ENCODE assay signal across 8 cellular contexts in the genomic region with DNA sequence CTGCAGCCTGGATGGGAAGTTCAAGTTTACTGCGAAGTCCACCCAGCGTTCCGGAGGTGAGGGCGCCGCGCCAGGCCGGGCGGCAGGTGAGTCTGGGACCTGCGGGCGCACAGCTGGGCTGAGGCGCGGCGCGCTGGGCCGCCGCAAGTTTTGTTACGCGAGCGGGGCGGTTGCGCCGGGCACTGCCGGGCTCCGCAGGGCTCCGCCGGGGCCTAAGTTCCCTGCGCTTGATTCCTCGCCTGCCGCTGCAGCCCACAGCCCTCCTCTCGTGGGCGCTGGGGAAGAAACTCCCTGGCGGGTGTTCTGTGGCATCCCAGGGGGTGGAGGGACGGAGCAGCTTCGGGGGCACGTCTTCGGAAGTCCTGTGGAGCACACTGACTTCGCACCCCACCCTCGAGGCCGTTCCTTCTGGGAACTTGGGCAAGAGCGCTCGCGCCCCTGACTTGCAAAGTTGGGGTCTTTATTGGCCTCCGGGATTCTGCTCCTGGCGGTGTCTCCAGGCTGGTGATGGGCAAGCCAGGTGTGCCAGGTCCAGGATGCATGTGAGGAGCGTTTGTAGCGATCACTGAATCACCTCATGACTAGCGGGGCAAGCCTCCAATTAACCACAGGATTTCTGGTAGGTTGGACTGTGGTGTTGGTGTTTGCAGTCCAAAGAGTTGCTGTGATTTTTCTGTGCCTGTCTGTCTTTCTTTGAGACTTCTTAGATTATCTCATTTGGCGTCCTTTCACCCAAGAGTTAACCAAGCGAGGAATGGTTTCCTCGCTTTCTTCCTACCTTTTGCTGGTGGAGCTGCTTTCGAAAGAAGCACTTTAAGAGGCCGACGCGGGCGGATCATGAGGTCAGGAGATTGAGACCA. TPM values are rescaled to one million over a fixed set of nuclear protein-coding genes. Genes with fewer than 3 reads are reported as not detected.
DNase-seq lines count a peak whose midpoint lies in the region; ATAC-seq lines count a peak whose summit lies in the region.
"Not testable (repeated sequence)": the region's sequence is repeated elsewhere in the genome, so short reads cannot be mapped to it uniquely, and the experiment has no call there.

No MANE protein-coding gene starts in this region.

- ATAC-seq in GM21526 (IDR thresholded peaks at IDR 0.05; ENCODE audit: low FRiP score, unreplicated experiment) = peak; percentile 27
- ATAC-seq in HG03469 (IDR thresholded peaks at IDR 0.05; ENCODE audit: unreplicated experiment) = peak; percentile 2
- peak; percentile 66 for ATAC-seq in stimulated activated memory B cell treated with anti-CD40 and anti-IgM and Interleukin-4, amounts not matched to agents 10 μg/mL and 1 μg/mL and 100 μg/mL, for 72 hours

- DNase-seq in Caki2 (ENCODE audit: low read depth) (peak; percentile 29), RKO (ENCODE audit: low spot score) (peak; percentile 37), activated gamma-delta T cell (lab: John Stamatoyannopoulos, UW) (peak; percentile 12), fibroblast of peridontal ligament (ENCODE audit: extremely low read depth) (peak; percentile 12), mucosa of gallbladder (ENCODE audit: low spot score) (peak; percentile 10)

- H3K4me3 Mint-ChIP-seq in stimulated activated memory B cell treated with anti-CD40 and anti-IgM and Interleukin-4, amounts not matched to agents 10 μg/mL and 1 μg/mL and 100 μg/mL, for 72 hours = peak overlapping the region; percentile 87

- peaks cover 11% of the 10 kb centered on the region for H3K4me1 Mint-ChIP-seq in stimulated activated memory B cell treated with anti-CD40 and anti-IgM and Interleukin-4, amounts not matched to agents 10 μg/mL and 1 μg/mL and 100 μg/mL, for 72 hours

- H3K27me3 Mint-ChIP-seq in stimulated activated memory B cell treated with anti-CD40 and anti-IgM and Interleukin-4, amounts not matched to agents 10 μg/mL and 1 μg/mL and 100 μg/mL, for 72 hours = not testable (repeated sequence)

- H3K9me3 Mint-ChIP-seq in stimulated activated memory B cell treated with anti-CD40 and anti-IgM and Interleukin-4, amounts not matched to agents 10 μg/mL and 1 μg/mL and 100 μg/mL, for 72 hours = not testable (repeated sequence)

- not testable (repeated sequence) for H3K36me3 Mint-ChIP-seq in stimulated activated memory B cell treated with anti-CD40 and anti-IgM and Interleukin-4, amounts not matched to agents 10 μg/mL and 1 μg/mL and 100 μg/mL, for 72 hours

- peak overlapping the region; percentile 96 for H3K27ac Mint-ChIP-seq in stimulated activated memory B cell treated with anti-CD40 and anti-IgM and Interleukin-4, amounts not matched to agents 10 μg/mL and 1 μg/mL and 100 μg/mL, for 72 hours

- in situ Hi-C loops in Caki2 (cut with HindIII; ENCODE audit: low pct_unique_long_range_greater_than_20kb, low sequenced_read_pairs) = not testable (repeated sequence)

RNA-seq across cellular contexts. Expression of a gene that starts 1.0 kb away (rescaled TPM):
- 1.4 and 3.0 TPM in 2 replicates for total RNA-seq in Caki2 (2014; rRNA removed; shearing (Covaris generic); ENCODE audit: low replicate concordance)
- 12.4 TPM for total RNA-seq in mucosa of gallbladder

Comparison
In these comparisons a context has a peak if more than half of its experiments do, and no peak if none do; other contexts are left out.
1. Peak in every context shown above with its lines: DNase-seq and ATAC-seq.
2. ATAC-seq: peak in every context shown above with its lines; median percentile 66 in stimulated activated memory B cell treated with anti-CD40 and anti-IgM and Interleukin-4, amounts not matched to agents 10 μg/mL and 1 μg/mL and 100 μg/mL, for 72 hours; 27 in GM21526; 2 in HG03469.